Comparison of ENCODE assay signal across 27 cellular contexts in genomic region chr19:51595776-51596175, GRCh38. TPM values are rescaled to one million over a fixed set of nuclear protein-coding genes. Genes with fewer than 3 reads are reported as not detected.
A peak's percentile ranks its signal among the peaks of the same experiment; 100 is the strongest.
DNase-seq lines count a peak whose midpoint lies in the region; ATAC-seq and TF ChIP-seq lines count a peak whose summit lies in the region.
"Had no signal": no experiment of that assay in that cellular context is flagged by ENCODE, and none has a peak within 500 bp of the region (broad histone marks: within the 10 kb centered on the region; RNA-seq: fewer than 3 reads in every experiment).

No MANE protein-coding gene starts in this region.

- H3K27ac ChIP-seq in neutrophil = peak overlapping the region; percentile 56
- H3K27ac ChIP-seq: A549, adrenal gland, BLaER1, heart right ventricle, SJSA1 had no signal

- POLR2A ChIA-PET in activated CD4-positive, alpha-beta T cell treated with anti-CD3 and anti-CD28 coated beads for 36 hours (lab: Charles Lee) = no interaction called here

- no peaks in the 10 kb centered on the region for H3K36me3 ChIP-seq in neutrophil
- H3K36me3 ChIP-seq: adrenal gland, BLaER1, heart right ventricle, SJSA1 had no signal

- in situ Hi-C loops in KBM-7 (cut with MboI; ENCODE audit: low pct_unique_long_range_greater_than_20kb, low sequenced_read_pairs) = no loop called here

- H3K27ac Mint-ChIP-seq in activated CD4-positive, alpha-beta T cell treated with anti-CD3 and anti-CD28 coated beads for 36 hours = no peak overlapping the region
- no peak overlapping the region for H3K27ac Mint-ChIP-seq in activated CD4-positive, alpha-beta T cell treated with anti-CD3 and anti-CD28 coated beads, Interleukin-2, amount 10 ng/mL, durations not matched to agents 24 days and 14 days
- H3K27ac Mint-ChIP-seq in activated T-helper 2 cell treated with anti-CD3 and anti-CD28 coated beads, Interferon-gamma antibody, Interleukin-2, Interleukin-4, amounts not matched to agents 10 μg/mL and 5 μg/mL and 100 μg/mL, durations not matched to agents 14 hours and 24 hours and 36 hours = no peak overlapping the region

- peaks cover 19% of the 10 kb centered on the region for H3K27me3 Mint-ChIP-seq in activated CD4-positive, alpha-beta T cell treated with anti-CD3 and anti-CD28 coated beads for 36 hours
- peaks cover 10% of the 10 kb centered on the region for H3K27me3 Mint-ChIP-seq in activated CD4-positive, alpha-beta T cell treated with anti-CD3 and anti-CD28 coated beads, Interleukin-2, amount 10 ng/mL, durations not matched to agents 24 days and 14 days
- peaks cover 15% of the 10 kb centered on the region for H3K27me3 Mint-ChIP-seq in activated T-helper 2 cell treated with anti-CD3 and anti-CD28 coated beads, Interferon-gamma antibody, Interleukin-2, Interleukin-4, amounts not matched to agents 10 μg/mL and 5 μg/mL and 100 μg/mL, durations not matched to agents 14 hours and 24 hours and 36 hours (ENCODE audit: low read depth)

- H3K4me1 ChIP-seq in neutrophil (ENCODE audit: control insufficient read depth in 1 of 2, insufficient read depth in 1 of 2, low read depth in 1 of 2, low read length in 1 of 2) = peaks cover 14 to 27% of the 10 kb centered on the region in 2 experiments

- CTCF ChIA-PET in activated CD4-positive, alpha-beta T cell treated with anti-CD3 and anti-CD28 coated beads for 36 hours (lab: Charles Lee) = interaction anchor here (0.8 to 1.0 kb wide), 2 partner anchors 105 to 171 kb away, joined by 3 read pairs; no protein-coding TSS in a partner anchor

- H3K4me3 ChIP-seq in neutrophil (ENCODE audit: low read depth in 1 of 2, low read length in 1 of 2) = no peak overlapping the region
- H3K4me3 ChIP-seq: BLaER1, mucosa of descending colon, SJSA1 had no signal

- H3K27me3 ChIP-seq in neutrophil = peaks cover 23% of the 10 kb centered on the region
- H3K27me3 ChIP-seq: BLaER1, SJSA1 had no signal

- DNase-seq in activated CD4-positive, alpha-beta T cell treated with anti-CD3 and anti-CD28 coated beads for 36 hours = no peak
- no peak for DNase-seq in activated CD4-positive, alpha-beta T cell treated with anti-CD3 and anti-CD28 coated beads, Interleukin-2, amount 10 ng/mL, durations not matched to agents 24 days and 14 days
- DNase-seq in KBM-7 = peak; percentile 49
- no peak for DNase-seq in activated T-helper 2 cell treated with anti-CD3 and anti-CD28 coated beads, Interferon-gamma antibody, Interleukin-2, Interleukin-4, amounts not matched to agents 10 μg/mL and 5 μg/mL and 100 μg/mL, durations not matched to agents 14 hours and 24 hours and 36 hours (ENCODE audit: low spot score)
- DNase-seq in left lobe of liver (ENCODE audit: low spot score) = no peak
- DNase-seq in stimulated activated CD4-positive, alpha-beta T cell treated with anti-CD3 and anti-CD28 coated beads, Interleukin-2, amount 100 ng/mL, for 48 hours = no peak
- DNase-seq: activated effector memory CD4-positive, alpha-beta T cell treated with Interleukin-2 at 50 U/mL for 16 hours; adrenal gland; cortex of kidney; DMS 273 treated with DMSO at 0.1 percent for 48 hours; heart right ventricle; MM.1S; mucosa of descending colon; NCI-H187; NCI-H748 treated with DMSO at 0.1 percent for 48 hours; right cardiac atrium; stimulated activated CD8-positive, alpha-beta memory T cell treated with anti-CD3 and anti-CD28 coated beads, Interleukin-4, amount 100 ng/mL, for 48 hours had no signal

- H3K4me1 Mint-ChIP-seq in activated CD4-positive, alpha-beta T cell treated with anti-CD3 and anti-CD28 coated beads for 36 hours = peaks cover 18% of the 10 kb centered on the region
- H3K4me1 Mint-ChIP-seq in activated CD4-positive, alpha-beta T cell treated with anti-CD3 and anti-CD28 coated beads, Interleukin-2, amount 10 ng/mL, durations not matched to agents 24 days and 14 days = peaks cover 22% of the 10 kb centered on the region
- H3K4me1 Mint-ChIP-seq in activated T-helper 2 cell treated with anti-CD3 and anti-CD28 coated beads, Interferon-gamma antibody, Interleukin-2, Interleukin-4, amounts not matched to agents 10 μg/mL and 5 μg/mL and 100 μg/mL, durations not matched to agents 14 hours and 24 hours and 36 hours (ENCODE audit: low read depth) = peaks cover 20% of the 10 kb centered on the region

- H3K36me3 Mint-ChIP-seq in activated CD4-positive, alpha-beta T cell treated with anti-CD3 and anti-CD28 coated beads for 36 hours (ENCODE audit: low read depth) = peaks cover 5% of the 10 kb centered on the region
- H3K36me3 Mint-ChIP-seq in activated CD4-positive, alpha-beta T cell treated with anti-CD3 and anti-CD28 coated beads, Interleukin-2, amount 10 ng/mL, durations not matched to agents 24 days and 14 days (ENCODE audit: low read depth) = peaks cover 10% of the 10 kb centered on the region
- no peaks in the 10 kb centered on the region for H3K36me3 Mint-ChIP-seq in activated T-helper 2 cell treated with anti-CD3 and anti-CD28 coated beads, Interferon-gamma antibody, Interleukin-2, Interleukin-4, amounts not matched to agents 10 μg/mL and 5 μg/mL and 100 μg/mL, durations not matched to agents 14 hours and 24 hours and 36 hours (ENCODE audit: low read depth)

- intact Hi-C loops in activated CD4-positive, alpha-beta T cell treated with anti-CD3 and anti-CD28 coated beads for 36 hours (cut with DNase I, micrococcal nuclease) = loop anchor here (2.0 to 10.0 kb wide), 3 partner anchors 201 to 1081 kb away; partner anchors contain the start of genes ASPDH (in 1 of the 2), CLEC11A (in 1 of the 2) and JOSD2 (in 1 of the 2)
- intact Hi-C loops in activated CD4-positive, alpha-beta T cell treated with anti-CD3 and anti-CD28 coated beads, Interleukin-2, amount 10 ng/mL, durations not matched to agents 24 days and 14 days (cut with micrococcal nuclease) = no loop called here
- intact Hi-C loops in activated T-helper 2 cell treated with anti-CD3 and anti-CD28 coated beads, Interferon-gamma antibody, Interleukin-2, Interleukin-4, amounts not matched to agents 10 μg/mL and 5 μg/mL and 100 μg/mL, durations not matched to agents 14 hours and 24 hours and 36 hours (cut with micrococcal nuclease) = loop anchor here (2.0 kb wide), 1 partner anchor 49 kb away; no protein-coding TSS in a partner anchor

- no peak for ATAC-seq in activated CD4-positive, alpha-beta T cell treated with anti-CD3 and anti-CD28 coated beads for 36 hours
- ATAC-seq in HG02588 (IDR thresholded peaks at IDR 0.05; ENCODE audit: unreplicated experiment) (no peak), left lobe of liver (no peak)
- ATAC-seq: A549, heart right ventricle, mucosa of descending colon, Panc1, right cardiac atrium had no signal

- TF ChIP-seq CTCF in neutrophil (IDR thresholded peaks at IDR 0.05) = no peak

- H3K9me3 Mint-ChIP-seq in activated CD4-positive, alpha-beta T cell treated with anti-CD3 and anti-CD28 coated beads for 36 hours (ENCODE audit: low read depth) = peaks cover 2% of the 10 kb centered on the region
- H3K9me3 Mint-ChIP-seq in activated CD4-positive, alpha-beta T cell treated with anti-CD3 and anti-CD28 coated beads, Interleukin-2, amount 10 ng/mL, durations not matched to agents 24 days and 14 days = peaks cover 5% of the 10 kb centered on the region
- no peaks in the 10 kb centered on the region for H3K9me3 Mint-ChIP-seq in activated T-helper 2 cell treated with anti-CD3 and anti-CD28 coated beads, Interferon-gamma antibody, Interleukin-2, Interleukin-4, amounts not matched to agents 10 μg/mL and 5 μg/mL and 100 μg/mL, durations not matched to agents 14 hours and 24 hours and 36 hours

- no peaks in the 10 kb centered on the region for H3K9me3 ChIP-seq in neutrophil
- H3K9me3 ChIP-seq: adrenal gland, heart right ventricle, mucosa of descending colon had no signal

- H3K4me3 Mint-ChIP-seq in activated CD4-positive, alpha-beta T cell treated with anti-CD3 and anti-CD28 coated beads for 36 hours = peak overlapping the region; percentile 84
- no peak overlapping the region for H3K4me3 Mint-ChIP-seq in activated CD4-positive, alpha-beta T cell treated with anti-CD3 and anti-CD28 coated beads, Interleukin-2, amount 10 ng/mL, durations not matched to agents 24 days and 14 days
- H3K4me3 Mint-ChIP-seq in activated T-helper 2 cell treated with anti-CD3 and anti-CD28 coated beads, Interferon-gamma antibody, Interleukin-2, Interleukin-4, amounts not matched to agents 10 μg/mL and 5 μg/mL and 100 μg/mL, durations not matched to agents 14 hours and 24 hours and 36 hours (ENCODE audit: low read depth) = peak overlapping the region; percentile 10

RNA-seq across cellular contexts. Expression of gene ZNF175, which starts 24.7 kb away (rescaled TPM):
- 1 to 10 TPM; 5.9 to 9.6 TPM for total RNA-seq in activated CD4-positive, alpha-beta T cell treated with anti-CD3 and anti-CD28 coated beads for 36 hours
- 8.5 and 10.2 TPM in 2 replicates for total RNA-seq in activated CD4-positive, alpha-beta T cell treated with anti-CD3 and anti-CD28 coated beads, Interleukin-2, amount 10 ng/mL, durations not matched to agents 24 days and 14 days
- total RNA-seq in activated T-helper 2 cell treated with anti-CD3 and anti-CD28 coated beads, Interferon-gamma antibody, Interleukin-2, Interleukin-4, amounts not matched to agents 10 μg/mL and 5 μg/mL and 100 μg/mL, durations not matched to agents 14 hours and 24 hours and 36 hours = 11.0 and 13.4 TPM in 2 replicates
- 5.2 TPM for total RNA-seq in left lobe of liver

RNA-seq across cellular contexts. Expression of gene SIGLEC5, which starts 34.4 kb away (rescaled TPM):
- total RNA-seq in activated CD4-positive, alpha-beta T cell treated with anti-CD3 and anti-CD28 coated beads for 36 hours = not detected
- total RNA-seq in activated CD4-positive, alpha-beta T cell treated with anti-CD3 and anti-CD28 coated beads, Interleukin-2, amount 10 ng/mL, durations not matched to agents 24 days and 14 days = not detected in 2 replicates
- total RNA-seq in activated T-helper 2 cell treated with anti-CD3 and anti-CD28 coated beads, Interferon-gamma antibody, Interleukin-2, Interleukin-4, amounts not matched to agents 10 μg/mL and 5 μg/mL and 100 μg/mL, durations not matched to agents 14 hours and 24 hours and 36 hours = not detected in 2 replicates
- not detected for total RNA-seq in left lobe of liver
- total RNA-seq: bronchial epithelial cell; endothelial cell of umbilical vein; SJSA1; T-helper 2 cell treated with Interferon-gamma antibody and Interleukin-4, amounts not matched to agents 100 ng/mL and 5 ng/mL, for 36 hours had no signal

RNA-seq across cellular contexts. Expression of gene SIGLEC14, which starts 50.8 kb away (rescaled TPM):
- not detected for total RNA-seq in activated CD4-positive, alpha-beta T cell treated with anti-CD3 and anti-CD28 coated beads for 36 hours
- total RNA-seq in activated CD4-positive, alpha-beta T cell treated with anti-CD3 and anti-CD28 coated beads, Interleukin-2, amount 10 ng/mL, durations not matched to agents 24 days and 14 days = not detected in 2 replicates
- 0.34 TPM in 1 of 2 replicates, not detected in the other for total RNA-seq in activated T-helper 2 cell treated with anti-CD3 and anti-CD28 coated beads, Interferon-gamma antibody, Interleukin-2, Interleukin-4, amounts not matched to agents 10 μg/mL and 5 μg/mL and 100 μg/mL, durations not matched to agents 14 hours and 24 hours and 36 hours
- 2.6 TPM for total RNA-seq in left lobe of liver
- total RNA-seq: bronchial epithelial cell; endothelial cell of umbilical vein; osteoblast; SJSA1; T-helper 2 cell treated with Interferon-gamma antibody and Interleukin-4, amounts not matched to agents 100 ng/mL and 5 ng/mL, for 36 hours had no signal
